In genomic region chr9:133989554-133990365, GRCh38 we compare ENCODE assay signal across 1 cellular context.
TF ChIP-seq lines count a peak whose summit lies in the region.

No MANE protein-coding gene starts in this region.

TF ChIP-seq in endothelial cell of umbilical vein, 7 proteins besides CTCF, POLR2A, EP300 and RAD21 (continued from another document):
- no peak for TF ChIP-seq FOS (IDR thresholded peaks at IDR 0.05; ENCODE audit: borderline replicate concordance, insufficient read depth, low read length)
- TF ChIP-seq EZH2 (IDR thresholded peaks at IDR 0.05; ENCODE audit: borderline replicate concordance, low read depth, low read length, severe bottlenecking) = no peak
- no peak for TF ChIP-seq MYC (IDR thresholded peaks at IDR 0.05; ENCODE audit: low read depth, low read length)
- TF ChIP-seq MAX (IDR thresholded peaks at IDR 0.05; ENCODE audit: insufficient read depth, insufficient read length) = no peak
